Comparison of ENCODE assay signal across 17 cellular contexts in the genomic region with DNA sequence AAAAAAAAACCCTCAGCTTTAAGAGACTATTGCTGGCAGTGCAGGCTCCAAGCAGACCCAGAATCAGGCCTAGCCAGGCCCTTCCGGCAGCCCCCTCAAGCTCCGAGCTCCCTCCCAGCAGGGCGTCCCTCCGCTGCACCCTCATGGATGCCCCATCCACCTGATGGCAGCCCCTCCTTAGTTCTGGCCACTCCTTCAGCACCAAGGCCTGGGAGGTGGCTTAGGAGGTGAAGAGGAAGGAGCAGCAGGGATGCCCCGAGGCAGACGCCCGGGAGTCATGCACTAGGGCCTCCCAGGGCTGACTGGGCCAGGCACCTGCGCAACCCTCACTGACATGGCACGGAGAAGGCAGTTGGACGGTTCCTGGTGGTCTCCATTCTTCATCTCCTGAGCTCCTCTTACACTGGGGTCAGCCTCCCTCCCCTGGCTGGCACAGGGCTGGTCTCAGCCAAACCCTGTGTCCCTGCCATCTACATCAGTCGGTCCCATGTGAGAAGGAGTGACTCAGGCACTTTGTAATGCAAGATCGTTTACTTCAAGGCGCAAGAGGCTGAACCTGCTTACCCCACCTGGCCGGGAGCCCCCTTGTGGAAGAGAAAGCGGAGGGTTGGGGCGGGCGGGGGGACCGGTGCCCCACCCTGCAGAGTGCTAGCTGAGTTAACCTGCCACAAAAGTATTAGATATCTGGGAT. TPM values are rescaled to one million over a fixed set of nuclear protein-coding genes. Genes with fewer than 3 reads are reported as not detected.
A peak's percentile ranks its signal among the peaks of the same experiment; 100 is the strongest.
DNase-seq lines count a peak whose midpoint lies in the region; ATAC-seq, FAIRE-seq and TF ChIP-seq lines count a peak whose summit lies in the region.
"Had no signal": no experiment of that assay in that cellular context is flagged by ENCODE, and none has a peak within 500 bp of the region (broad histone marks: within the 10 kb centered on the region; RNA-seq: fewer than 3 reads in every experiment).

No MANE protein-coding gene starts in this region.

- H3K4me2 ChIP-seq in Loucy (ENCODE audit: low read depth, low read length, poor library complexity, severe bottlenecking) = no peak overlapping the region

- H4K20me1 ChIP-seq in Loucy (ENCODE audit: insufficient read depth, low read length, poor library complexity, severe bottlenecking) = no peaks in the 10 kb centered on the region

- H3K9ac ChIP-seq in Loucy (ENCODE audit: low read depth, low read length, poor library complexity, severe bottlenecking) = no peak overlapping the region

- H3K4me1 Mint-ChIP-seq in natural killer cell treated with Interleukin-12 subunit alpha and Interleukin-12 subunit beta and Interleukin-15 and Interleukin-18, amount 100 ng/mL, for 72 hours (ENCODE audit: low read depth in 2 of 2) = peaks cover 7 to 10% of the 10 kb centered on the region in 2 donors
- H3K4me1 Mint-ChIP-seq in natural killer cell = no peaks in the 10 kb centered on the region

- TF ChIP-seq CTCF in natural killer cell (IDR thresholded peaks at IDR 0.05) = no peak
- TF ChIP-seq CTCF in Loucy (conservative IDR thresholded peaks at IDR 0.05; ENCODE audit: low read length) = peak; percentile 22

- H3K9me2 ChIP-seq in Loucy (replicated peaks; ENCODE audit: low read depth, low read length) = no peaks in the 10 kb centered on the region

- no peaks in the 10 kb centered on the region for H3K36me3 ChIP-seq in Loucy (ENCODE audit: insufficient read depth, low read length)
- H3K36me3 ChIP-seq: pancreas, suprapubic skin had no signal

- no peak for TF ChIP-seq POLR2A in H54 (IDR thresholded peaks at IDR 0.05; ENCODE audit: low read depth, low read length)

- no peaks in the 10 kb centered on the region for H3K27me3 ChIP-seq in Loucy (ENCODE audit: insufficient read depth, low read length, poor library complexity, severe bottlenecking)
- H3K27me3 ChIP-seq: pancreas, suprapubic skin had no signal

- intact Hi-C loops in natural killer cell (cut with micrococcal nuclease) = no loop called here

- H3K27ac Mint-ChIP-seq in natural killer cell treated with Interleukin-12 subunit alpha and Interleukin-12 subunit beta and Interleukin-15 and Interleukin-18, amount 100 ng/mL, for 72 hours = no peak overlapping the region
- no peak overlapping the region for H3K27ac Mint-ChIP-seq in natural killer cell
- H3K27ac Mint-ChIP-seq: activated CD4-positive, alpha-beta T cell treated with anti-CD3 and anti-CD28 coated beads, Interleukin-2, amount 10 ng/mL, durations not matched to agents 7 days and 5 days; activated naive CD4-positive, alpha-beta T cell treated with anti-CD3 and anti-CD28 coated beads, Interleukin-2, amount 50 U/mL, for 72 hours; HFFc6 had no signal

- H3K4me3 ChIP-seq in Loucy (ENCODE audit: low read length, poor library complexity, severe bottlenecking) = no peak overlapping the region
- H3K4me3 ChIP-seq: pancreas, suprapubic skin had no signal

- no peaks in the 10 kb centered on the region for H3K27me3 Mint-ChIP-seq in natural killer cell treated with Interleukin-12 subunit alpha and Interleukin-12 subunit beta and Interleukin-15 and Interleukin-18, amount 100 ng/mL, for 72 hours
- H3K27me3 Mint-ChIP-seq in natural killer cell (ENCODE audit: low read depth in 2 of 2) = no peaks in the 10 kb centered on the region
- H3K27me3 Mint-ChIP-seq: activated CD4-positive, alpha-beta T cell treated with anti-CD3 and anti-CD28 coated beads, Interleukin-2, amount 10 ng/mL, durations not matched to agents 7 days and 5 days had no signal

- H3K36me3 Mint-ChIP-seq in natural killer cell treated with Interleukin-12 subunit alpha and Interleukin-12 subunit beta and Interleukin-15 and Interleukin-18, amount 100 ng/mL, for 72 hours = no peaks in the 10 kb centered on the region
- H3K36me3 Mint-ChIP-seq in natural killer cell = no peaks in the 10 kb centered on the region
- H3K36me3 Mint-ChIP-seq: activated naive CD4-positive, alpha-beta T cell treated with anti-CD3 and anti-CD28 coated beads, Interleukin-2, amount 50 U/mL, for 72 hours had no signal

- no peak overlapping the region for H2AFZ ChIP-seq in Loucy (ENCODE audit: low read length)

- H3K79me2 ChIP-seq in Loucy (ENCODE audit: insufficient read depth, low read length) = no peaks in the 10 kb centered on the region

- no peak for FAIRE-seq in H54 (lab: Jason Lieb, UNC)
- FAIRE-seq: pancreas had no signal

- H3K4me3 Mint-ChIP-seq in natural killer cell treated with Interleukin-12 subunit alpha and Interleukin-12 subunit beta and Interleukin-15 and Interleukin-18, amount 100 ng/mL, for 72 hours = no peak overlapping the region
- H3K4me3 Mint-ChIP-seq in natural killer cell = no peak overlapping the region
- H3K4me3 Mint-ChIP-seq: activated CD4-positive, alpha-beta T cell treated with anti-CD3 and anti-CD28 coated beads, Interleukin-2, amount 10 ng/mL, durations not matched to agents 7 days and 5 days; HFFc6 had no signal

- no peak for ATAC-seq in natural killer cell treated with Interleukin-12 subunit alpha and Interleukin-12 subunit beta and Interleukin-15 and Interleukin-18, amount 100 ng/mL, for 72 hours
- ATAC-seq in natural killer cell (no peak), GM19023 (IDR thresholded peaks at IDR 0.05; ENCODE audit: unreplicated experiment) (no peak)
- ATAC-seq: activated naive CD4-positive, alpha-beta T cell treated with anti-CD3 and anti-CD28 coated beads, Interleukin-2, amount 50 U/mL, for 72 hours; left ventricle myocardium superior had no signal

- H3F3A ChIP-seq in Loucy (ENCODE audit: low read depth) = no peaks in the 10 kb centered on the region

- peaks cover 15% of the 10 kb centered on the region for H3K4me1 ChIP-seq in Loucy (ENCODE audit: insufficient read depth, low read length, poor library complexity, severe bottlenecking)
- H3K4me1 ChIP-seq: suprapubic skin had no signal

- no peaks in the 10 kb centered on the region for H3K9me3 ChIP-seq in Loucy (ENCODE audit: insufficient read depth, low read depth, low read length)
- H3K9me3 ChIP-seq: pancreas, suprapubic skin had no signal

- H3K9me3 Mint-ChIP-seq in natural killer cell treated with Interleukin-12 subunit alpha and Interleukin-12 subunit beta and Interleukin-15 and Interleukin-18, amount 100 ng/mL, for 72 hours = no peaks in the 10 kb centered on the region
- H3K9me3 Mint-ChIP-seq in natural killer cell = no peaks in the 10 kb centered on the region
- H3K9me3 Mint-ChIP-seq: activated CD4-positive, alpha-beta T cell treated with anti-CD3 and anti-CD28 coated beads, Interleukin-2, amount 10 ng/mL, durations not matched to agents 7 days and 5 days; activated naive CD4-positive, alpha-beta T cell treated with anti-CD3 and anti-CD28 coated beads, Interleukin-2, amount 50 U/mL, for 72 hours; HFFc6 had no signal

- DNase-seq in natural killer cell treated with Interleukin-12 subunit alpha and Interleukin-12 subunit beta and Interleukin-15 and Interleukin-18, amount 100 ng/mL, for 72 hours (ENCODE audit: low spot score) = peak; percentile 8
- no peak for DNase-seq in natural killer cell
- peak; percentile 77 for DNase-seq in kidney tubule cell (ENCODE audit: low spot score)
- DNase-seq in H54 (ENCODE audit: insufficient read length, low spot score) = no peak
- no peak for DNase-seq in NCI-H1930 (lab: John Stamatoyannopoulos, UW)
- DNase-seq in NCI-H1092 treated with DMSO at 0.1 percent for 48 hours (lab: John Stamatoyannopoulos, UW) = no peak
- DNase-seq: activated CD4-positive, alpha-beta T cell treated with anti-CD3 and anti-CD28 coated beads, Interleukin-2, amount 10 ng/mL, durations not matched to agents 7 days and 5 days; cortex of kidney; EL; HFFc6; left ventricle myocardium superior; pancreas; SW 1271 had no signal

RNA-seq across cellular contexts. Expression of gene ID2, which starts 53.5 kb away (rescaled TPM):
- 100 to 1,000 TPM; 247 to 279 TPM for total RNA-seq in natural killer cell treated with Interleukin-12 subunit alpha and Interleukin-12 subunit beta and Interleukin-15 and Interleukin-18, amount 100 ng/mL, for 72 hours
- total RNA-seq in natural killer cell = 100 to 1,000 TPM; 185 to 209 (median 191) TPM

Comparison
In these comparisons a context has a peak if more than half of its experiments do, and no peak if none do; other contexts are left out.
1. DNase-seq: peak in natural killer cell treated with Interleukin-12 subunit alpha and Interleukin-12 subunit beta and Interleukin-15 and Interleukin-18, amount 100 ng/mL, for 72 hours (single experiment) and kidney tubule cell (single experiment); none in natural killer cell (single experiment), H54 (single experiment), NCI-H1930 (0 of 2) and NCI-H1092 treated with DMSO at 0.1 percent for 48 hours (single experiment).